ENCODE assay signal across 20 cellular contexts in the genomic region with DNA sequence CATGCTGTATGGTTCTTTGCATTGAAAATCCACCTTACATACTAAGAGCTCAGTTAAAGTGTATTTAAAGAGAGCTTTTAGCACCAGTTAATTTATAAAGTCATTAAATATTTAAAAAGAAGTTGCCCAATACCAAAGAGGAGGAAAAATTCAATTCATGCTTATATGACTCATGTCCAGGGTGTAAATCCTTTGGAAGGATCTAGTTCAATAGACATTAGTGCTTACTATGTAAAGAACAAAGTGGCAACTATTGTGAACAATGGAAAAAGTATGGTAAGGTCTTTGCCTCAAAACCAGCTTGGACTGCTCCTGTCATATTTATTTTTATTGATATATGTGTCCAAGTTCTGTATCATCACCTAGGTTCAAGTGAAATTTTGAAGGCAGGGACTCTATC.
DNase-seq lines count a peak whose midpoint lies in the region; ATAC-seq and TF ChIP-seq lines count a peak whose summit lies in the region.
"Had no signal": no experiment of that assay in that cellular context is flagged by ENCODE, and none has a peak within 500 bp of the region (broad histone marks: within the 10 kb centered on the region; RNA-seq: fewer than 3 reads in every experiment).

No MANE protein-coding gene starts in this region.

- no peak overlapping the region for H2BK15ac ChIP-seq in IMR-90 (ENCODE audit: low read depth, low read length)

- POLR2A ChIA-PET in IMR-90 (lab: Charles Lee; ENCODE audit: unreplicated experiment) = no interaction called here

- peaks cover 3% of the 10 kb centered on the region; the same call in 1 of the 2 replicates for H3K9me1 ChIP-seq in IMR-90 (ENCODE audit: insufficient read depth, low read length)

- H3K27me3 ChIP-seq in IMR-90 (ENCODE audit: control insufficient read depth, insufficient read depth, low read length) = no peaks in the 10 kb centered on the region
- H3K27me3 ChIP-seq: BE2C; BLaER1 treated with 17β-estradiol and CSF1 and Interleukin-3, amounts not matched to agents 10 nM and 100 nM had no signal

- H2AK9ac ChIP-seq in IMR-90 (replicated peaks; ENCODE audit: low read depth, low read length, poor library complexity) = no peak overlapping the region

- no peak overlapping the region for H2AK5ac ChIP-seq in IMR-90 (ENCODE audit: low read depth, low read length)

- intact Hi-C loops in IMR-90 (cut with micrococcal nuclease) = no loop called here

- peaks cover 6% of the 10 kb centered on the region for H3K36me3 ChIP-seq in IMR-90 (ENCODE audit: control insufficient read depth, insufficient read depth, low read length)
- H3K36me3 ChIP-seq: BE2C had no signal

- no peak overlapping the region for H2AFZ ChIP-seq in IMR-90 (replicated peaks; ENCODE audit: low read length, poor library complexity)
- H2AFZ ChIP-seq: GM23338 had no signal

- H4K91ac ChIP-seq in IMR-90 (ENCODE audit: insufficient read depth, low read depth, low read length) = no peak overlapping the region

- CTCF ChIA-PET in IMR-90 (lab: Yijun Ruan, JAX) = no interaction called here

- H4K8ac ChIP-seq in IMR-90 (ENCODE audit: low read depth in 2 of 2, low read length in 2 of 2) = no peak overlapping the region

- no peak overlapping the region for H3K4me2 ChIP-seq in IMR-90 (ENCODE audit: low read depth, low read length)
- H3K4me2 ChIP-seq: A549; BLaER1 treated with 17β-estradiol and CSF1 and Interleukin-3, amounts not matched to agents 10 nM and 100 nM; GM23338 had no signal

- no peak overlapping the region for H3K14ac ChIP-seq in IMR-90 (replicated peaks; ENCODE audit: low read depth, low read length)

- TF ChIP-seq CTCF in IMR-90 (conservative IDR thresholded peaks at IDR 0.05; ENCODE audit: low read depth, low read length) (no peak), epithelial cell of proximal tubule (conservative IDR thresholded peaks at IDR 0.05; ENCODE audit: low read depth, low read length) (no peak), fibroblast of villous mesenchyme (IDR thresholded peaks at IDR 0.05; ENCODE audit: insufficient read depth, low read depth, low read length) (no peak), retinal pigment epithelial cell (conservative IDR thresholded peaks at IDR 0.05; ENCODE audit: low read depth, low read length) (no peak)

- DNase-seq in IMR-90 = no peak
- DNase-seq in epithelial cell of proximal tubule (ENCODE audit: low read depth) = peak; percentile 12
- peak; percentile 7 for DNase-seq in fibroblast of villous mesenchyme (ENCODE audit: low read depth)
- peak; percentile 3 for DNase-seq in retinal pigment epithelial cell (ENCODE audit: low read depth)
- no peak for DNase-seq in NCI-H526 (lab: John Stamatoyannopoulos, UW)
- DNase-seq in stimulated activated CD4-positive, alpha-beta T cell treated with anti-CD3 and anti-CD28 coated beads, Interleukin-2, amount 100 ng/mL, for 24 hours = no peak
- DNase-seq: 8988T; ACHN; AML-193; BE2C; Caco-2; CD4-positive, alpha-beta memory T cell; DMS153; DND-41; H9 had no signal

- no peak overlapping the region for H3K23ac ChIP-seq in IMR-90 (ENCODE audit: low read depth, low read length)

- no peak for TF ChIP-seq RAD21 in IMR-90 (IDR thresholded peaks at IDR 0.05; ENCODE audit: low read length)

- H3K27ac ChIP-seq in IMR-90 (ENCODE audit: insufficient read depth, low read length) = no peak overlapping the region
- H3K27ac ChIP-seq: A549; BLaER1 treated with 17β-estradiol and CSF1 and Interleukin-3, amounts not matched to agents 10 nM and 100 nM had no signal

- no peak overlapping the region for H3K9ac ChIP-seq in IMR-90 (ENCODE audit: low read depth, low read length)
- H3K9ac ChIP-seq: BLaER1 treated with 17β-estradiol and CSF1 and Interleukin-3, amounts not matched to agents 10 nM and 100 nM had no signal

- no peak overlapping the region for H3K4ac ChIP-seq in IMR-90 (ENCODE audit: low read depth, low read length)

- no peaks in the 10 kb centered on the region for H3K9me3 ChIP-seq in IMR-90 (ENCODE audit: control insufficient read depth, insufficient read depth, low read length)
- H3K9me3 ChIP-seq: A549; BE2C; BLaER1 treated with 17β-estradiol and CSF1 and Interleukin-3, amounts not matched to agents 10 nM and 100 nM; Caco-2 had no signal

- TF ChIP-seq POLR2A in IMR-90 (IDR thresholded peaks at IDR 0.05; ENCODE audit: low read depth, low read length) = no peak

- ATAC-seq in IMR-90 (ENCODE audit: low read depth) = no peak
- ATAC-seq in HG02759 (IDR thresholded peaks at IDR 0.05; ENCODE audit: unreplicated experiment) = no peak
- ATAC-seq: A549, GM23338, HCT116 had no signal

- no peak overlapping the region for H2BK5ac ChIP-seq in IMR-90 (ENCODE audit: low read depth, low read length, poor library complexity, severe bottlenecking)

- BruUV-seq in IMR-90 (replicated peaks; lab: Mats Ljungman, UMichigan) = no TSS peak

- no peaks in the 10 kb centered on the region for H4K20me1 ChIP-seq in IMR-90 (ENCODE audit: insufficient read depth, low read length)
- H4K20me1 ChIP-seq: BLaER1 treated with 17β-estradiol and CSF1 and Interleukin-3, amounts not matched to agents 10 nM and 100 nM had no signal

- dilution Hi-C loops in IMR-90 (cut with HindIII; ENCODE audit: low sequenced_read_pairs, unreplicated experiment) = no loop called here

- no peak overlapping the region for H3K56ac ChIP-seq in IMR-90 (ENCODE audit: extremely low read depth, insufficient read depth, low read length)

- no peak overlapping the region for H2BK20ac ChIP-seq in IMR-90 (ENCODE audit: low read depth, low read length)

- no peak overlapping the region for H4K5ac ChIP-seq in IMR-90 (ENCODE audit: low read depth, low read length)

- no peak overlapping the region for H2BK120ac ChIP-seq in IMR-90 (ENCODE audit: low read depth, low read length)

- in situ Hi-C loops in IMR-90 (cut with MboI; ENCODE audit: low sequenced_read_pairs) = no loop called here

- H3K4me1 ChIP-seq in IMR-90 (ENCODE audit: control insufficient read depth, insufficient read depth, low read length) = no peaks in the 10 kb centered on the region
- H3K4me1 ChIP-seq: A549; BE2C; BLaER1 treated with 17β-estradiol and CSF1 and Interleukin-3, amounts not matched to agents 10 nM and 100 nM; Caco-2 had no signal

- H3K18ac ChIP-seq in IMR-90 (ENCODE audit: low read depth, low read length) = no peak overlapping the region

- no peak overlapping the region for H3K4me3 ChIP-seq in IMR-90 (ENCODE audit: insufficient read depth, low read depth, low read length)
- no peak overlapping the region for H3K4me3 ChIP-seq in epithelial cell of proximal tubule (ENCODE audit: low read depth, low read length)
- no peak overlapping the region for H3K4me3 ChIP-seq in fibroblast of villous mesenchyme (ENCODE audit: low read depth, low read length)
- H3K4me3 ChIP-seq in retinal pigment epithelial cell (ENCODE audit: low read length) = no peak overlapping the region
- H3K4me3 ChIP-seq: A549; BLaER1 treated with 17β-estradiol and CSF1 and Interleukin-3, amounts not matched to agents 10 nM and 100 nM; GM23338 had no signal

- peaks cover 0 to 3% of the 10 kb centered on the region in 2 experiments; a peak in 1 of 4 replicates for H3K79me1 ChIP-seq in IMR-90 (ENCODE audit: low read depth in 1 of 2, low read length in 2 of 2)

TF ChIP-seq in IMR-90, 13 proteins besides CTCF, POLR2A, EP300 and RAD21:
- peak; percentile 27; the same call in 1 of the 2 replicates for TF ChIP-seq CEBPB (IDR thresholded peaks at IDR 0.05; ENCODE audit: low read depth, low read length)
- no peak for TF ChIP-seq MXI1 (IDR thresholded peaks at IDR 0.05; ENCODE audit: borderline replicate concordance, low read depth, low read length)
- no peak for TF ChIP-seq NFE2L2 (IDR thresholded peaks at IDR 0.05; ENCODE audit: low read depth, low read length)
- TF ChIP-seq RFX5 (IDR thresholded peaks at IDR 0.05; ENCODE audit: low read depth, low read length) = no peak
- TF ChIP-seq RCOR1 (IDR thresholded peaks at IDR 0.05; ENCODE audit: insufficient replicate concordance, low read length) = no peak

Comparison
In these comparisons a context has a peak if more than half of its experiments do, and no peak if none do; other contexts are left out.
1. DNase-seq: peak in epithelial cell of proximal tubule (single experiment), fibroblast of villous mesenchyme (single experiment) and retinal pigment epithelial cell (single experiment); none in IMR-90 (single experiment), NCI-H526 (0 of 2) and stimulated activated CD4-positive, alpha-beta T cell treated with anti-CD3 and anti-CD28 coated beads, Interleukin-2, amount 100 ng/mL, for 24 hours (0 of 2).